Comparison of ENCODE assay signal across 9 cellular contexts in genomic region chr1:155970531-155971167, GRCh38. TPM values are rescaled to one million over a fixed set of nuclear protein-coding genes. Genes with fewer than 3 reads are reported as not detected.
A peak's percentile ranks its signal among the peaks of the same experiment; 100 is the strongest.
DNase-seq lines count a peak whose midpoint lies in the region; ATAC-seq and TF ChIP-seq lines count a peak whose summit lies in the region.
"Had no signal": no experiment of that assay in that cellular context is flagged by ENCODE, and none has a peak within 500 bp of the region (broad histone marks: within the 10 kb centered on the region; RNA-seq: fewer than 3 reads in every experiment).

No MANE protein-coding gene starts in this region.

- H3K9me3 Mint-ChIP-seq in CD4-positive, alpha-beta T cell, result no peaks in the 10 kb centered on the region

- H3K36me3 ChIP-seq in OCI-LY7 (ENCODE audit: insufficient read depth, low read length), result peaks cover 89% of the 10 kb centered on the region

- H3K4me1 Mint-ChIP-seq in CD4-positive, alpha-beta T cell (ENCODE audit: low read depth), result peaks cover 88% of the 10 kb centered on the region

- H3K27ac ChIP-seq in CD4-positive, alpha-beta T cell (ENCODE audit: low read depth, low read length), result peak overlapping the region; percentile 82
- peak overlapping the region; percentile 57 for H3K27ac ChIP-seq in OCI-LY7 (ENCODE audit: low read depth, low read length, poor library complexity, severe bottlenecking)

- peak overlapping the region; percentile 25 for H3K4me3 ChIP-seq in OCI-LY7 (ENCODE audit: low read depth, low read length, poor library complexity, severe bottlenecking)
- H3K4me3 ChIP-seq in astrocyte of the spinal cord (ENCODE audit: low read depth, low read length), result no peak overlapping the region

- H3K4me1 ChIP-seq in OCI-LY7 (ENCODE audit: insufficient read depth, low read length, poor library complexity, severe bottlenecking), result peaks cover 64% of the 10 kb centered on the region

- POLR2A ChIA-PET in CD4-positive, alpha-beta T cell (lab: Charles Lee), result interaction anchor here (1.3 to 1.9 kb wide), 2 partner anchors 11 to 37 kb away, joined by 4 to 5 read pairs; no protein-coding TSS in a partner anchor
- POLR2A ChIA-PET in OCI-LY7 (lab: Charles Lee), result interaction anchor here (0.6 to 1.2 kb wide), 2 partner anchors 26 to 86 kb away, joined by 3 to 5 read pairs; no protein-coding TSS in a partner anchor

- no peaks in the 10 kb centered on the region for H3K27me3 Mint-ChIP-seq in CD4-positive, alpha-beta T cell

- peaks cover 38% of the 10 kb centered on the region for H4K20me1 ChIP-seq in OCI-LY7 (ENCODE audit: insufficient read depth, low read length)

- intact Hi-C loops in CD4-positive, alpha-beta T cell (cut with DNase I, micrococcal nuclease), result no loop called here
- intact Hi-C loops in OCI-LY7 (cut with micrococcal nuclease; ENCODE audit: unreplicated experiment), result no loop called here

- no peaks in the 10 kb centered on the region for H3K9me2 ChIP-seq in OCI-LY7 (ENCODE audit: insufficient read depth, low read length)

- H3K4me3 Mint-ChIP-seq in CD4-positive, alpha-beta T cell, result peak overlapping the region; percentile 83

- in situ Hi-C loops in astrocyte of the spinal cord (cut with HindIII; ENCODE audit: low sequenced_read_pairs), result no loop called here

- CTCF ChIA-PET in CD4-positive, alpha-beta T cell (lab: Charles Lee), result interaction anchor here (0.8 kb wide), 1 partner anchor 9 kb away, joined by 3 read pairs; no protein-coding TSS in a partner anchor
- CTCF ChIA-PET in OCI-LY7 (lab: Charles Lee; ENCODE audit: unreplicated experiment), result interaction anchor here (0.9 kb wide), 1 partner anchor 12 kb away, joined by 4 read pairs; no protein-coding TSS in a partner anchor

- ATAC-seq in CD4-positive, alpha-beta T cell (ENCODE audit: poor library complexity), result peak; percentile 28
- ATAC-seq in GM21825 (IDR thresholded peaks at IDR 0.05; ENCODE audit: unreplicated experiment) (peak; percentile 53), GM18517 (IDR thresholded peaks at IDR 0.05; ENCODE audit: unreplicated experiment) (no peak)

- no peaks in the 10 kb centered on the region for H3K9me3 ChIP-seq in CD4-positive, alpha-beta T cell (ENCODE audit: control insufficient read depth, low read length)
- no peaks in the 10 kb centered on the region for H3K9me3 ChIP-seq in OCI-LY7 (ENCODE audit: low read length)

- peak overlapping the region; percentile 47 for H3K4me2 ChIP-seq in OCI-LY7 (ENCODE audit: low read length)

- H3K27me3 ChIP-seq in CD4-positive, alpha-beta T cell (ENCODE audit: control insufficient read depth, insufficient read depth, low read length), result no peaks in the 10 kb centered on the region

- peaks cover 92% of the 10 kb centered on the region for H3K36me3 Mint-ChIP-seq in CD4-positive, alpha-beta T cell (ENCODE audit: low read depth)

- H3K79me2 ChIP-seq in OCI-LY7 (ENCODE audit: insufficient read depth, low read depth, low read length), result peaks cover 83% of the 10 kb centered on the region

- TF ChIP-seq CTCF in CD4-positive, alpha-beta T cell (IDR thresholded peaks at IDR 0.05), result no peak
- no peak for TF ChIP-seq CTCF in OCI-LY7 (conservative IDR thresholded peaks at IDR 0.05; ENCODE audit: low read length)
- TF ChIP-seq CTCF in astrocyte of the spinal cord (IDR thresholded peaks at IDR 0.05; ENCODE audit: low read depth, low read length), result no peak

- BruUV-seq in OCI-LY7 (replicated peaks; lab: Mats Ljungman, UMichigan), result no TSS peak

- no peak for DNase-seq in CD4-positive, alpha-beta T cell
- DNase-seq in OCI-LY7 (ENCODE audit: low spot score) (peak; percentile 67), astrocyte of the spinal cord (ENCODE audit: low read depth, low spot score) (peak; percentile 75), islet precursor cell (peak; percentile 65), NCI-H2171 (lab: John Stamatoyannopoulos, UW) (no peak)
- peak; percentile 40 for DNase-seq in stimulated activated CD4-positive, alpha-beta T cell treated with anti-CD3 and anti-CD28 coated beads, Interleukin-4, amount 100 ng/mL, for 1 hour

- H2AFZ ChIP-seq in OCI-LY7 (ENCODE audit: low read length), result no peak overlapping the region

- H3K27ac Mint-ChIP-seq in CD4-positive, alpha-beta T cell, result peak overlapping the region; percentile 86

RNA-seq across cellular contexts. Expression of gene ARHGEF2, which starts 7.7 kb away (rescaled TPM):
- total RNA-seq in CD4-positive, alpha-beta T cell, result 10 to 100 TPM; 54.8 to 62.4 TPM
- total RNA-seq in OCI-LY7 (2014; rRNA removed; shearing (Covaris generic)), result 78.8 and 106 TPM in 2 replicates
- total RNA-seq in OCI-LY7 (2022), result 133 and 139 TPM in 2 replicates

RNA-seq across cellular contexts. Expression of gene RXFP4, which starts 29.2 kb away (rescaled TPM):
- not detected for total RNA-seq in CD4-positive, alpha-beta T cell
- 3.0 TPM in 1 of 2 replicates, not detected in the other for total RNA-seq in OCI-LY7 (2014; rRNA removed; shearing (Covaris generic))
- total RNA-seq in OCI-LY7 (2022), result 0.34 TPM in 1 of 2 replicates, not detected in the other
- total RNA-seq: kidney epithelial cell had no signal

RNA-seq across cellular contexts. Expression of gene KHDC4, which starts 36.4 kb away (rescaled TPM):
- 10 to 100 TPM; 56.6 to 60.8 TPM for total RNA-seq in CD4-positive, alpha-beta T cell
- total RNA-seq in OCI-LY7 (2014; rRNA removed; shearing (Covaris generic)), result 84.6 and 88.9 TPM in 2 replicates
- total RNA-seq in OCI-LY7 (2022), result 121 and 127 TPM in 2 replicates

RNA-seq across cellular contexts. Expression of gene SSR2, which starts 50.1 kb away (rescaled TPM):
- 100 to 1,000 TPM; 223 to 225 TPM for total RNA-seq in CD4-positive, alpha-beta T cell
- 109 and 147 TPM in 2 replicates for total RNA-seq in OCI-LY7 (2014; rRNA removed; shearing (Covaris generic))
- total RNA-seq in OCI-LY7 (2022), result 153 and 157 TPM in 2 replicates

RNA-seq across cellular contexts. Expression of gene RIT1, which starts 59.5 kb away (rescaled TPM):
- 10 to 100 TPM; 66.2 to 67.0 TPM for total RNA-seq in CD4-positive, alpha-beta T cell
- total RNA-seq in OCI-LY7 (2014; rRNA removed; shearing (Covaris generic)), result 15.9 and 17.2 TPM in 2 replicates
- 20.8 and 21.0 TPM in 2 replicates for total RNA-seq in OCI-LY7 (2022)

Comparison
In these comparisons a context has a peak if more than half of its experiments do, and no peak if none do; other contexts are left out.
1. DNase-seq: peak in OCI-LY7 (single experiment), astrocyte of the spinal cord (single experiment), islet precursor cell (single experiment) and stimulated activated CD4-positive, alpha-beta T cell treated with anti-CD3 and anti-CD28 coated beads, Interleukin-4, amount 100 ng/mL, for 1 hour (single experiment); none in CD4-positive, alpha-beta T cell (0 of 10) and NCI-H2171 (single experiment).